1 cellular context compared by ENCODE assay signal in genomic region chr9:87283585-87283984, GRCh38.
TF ChIP-seq lines count a peak whose summit lies in the region.

No MANE protein-coding gene starts in this region.

TF ChIP-seq in IMR-90, 13 proteins besides CTCF, POLR2A, EP300 and RAD21:
- no peak for TF ChIP-seq MXI1 (IDR thresholded peaks at IDR 0.05; ENCODE audit: borderline replicate concordance, low read depth, low read length)
- no peak for TF ChIP-seq RFX5 (IDR thresholded peaks at IDR 0.05; ENCODE audit: low read depth, low read length)
- no peak for TF ChIP-seq MAZ (IDR thresholded peaks at IDR 0.05; ENCODE audit: borderline replicate concordance, low read depth, low read length)
- no peak for TF ChIP-seq CHD1 (IDR thresholded peaks at IDR 0.05; ENCODE audit: low read depth, low read length)
- TF ChIP-seq ELK1 (IDR thresholded peaks at IDR 0.05; ENCODE audit: borderline replicate concordance, low read depth, low read length) = no peak
- no peak for TF ChIP-seq NFE2L2 (IDR thresholded peaks at IDR 0.05; ENCODE audit: low read depth, low read length)
- TF ChIP-seq SMC3 (IDR thresholded peaks at IDR 0.05; ENCODE audit: low read depth, low read length) = no peak
- TF ChIP-seq MAFK (IDR thresholded peaks at IDR 0.05; ENCODE audit: low read depth, low read length) = no peak
- no peak for TF ChIP-seq BHLHE40 (IDR thresholded peaks at IDR 0.05; ENCODE audit: low read depth, low read length)
- no peak for TF ChIP-seq CEBPB (IDR thresholded peaks at IDR 0.05; ENCODE audit: low read depth, low read length)
- no peak for TF ChIP-seq RCOR1 (IDR thresholded peaks at IDR 0.05; ENCODE audit: insufficient replicate concordance, low read length)
- TF ChIP-seq USF2 (IDR thresholded peaks at IDR 0.05; ENCODE audit: low read depth, low read length) = no peak
- TF ChIP-seq FOS (IDR thresholded peaks at IDR 0.05; ENCODE audit: low read depth, low read length) = no peak
